Comparison of ENCODE assay signal across 12 cellular contexts in genomic region chr14:74906923-74907620, GRCh38. TPM values are rescaled to one million over a fixed set of nuclear protein-coding genes. Genes with fewer than 3 reads are reported as not detected.
DNase-seq lines count a peak whose midpoint lies in the region; ATAC-seq lines count a peak whose summit lies in the region.
"Had no signal": no experiment of that assay in that cellular context is flagged by ENCODE, and none has a peak within 500 bp of the region (broad histone marks: within the 10 kb centered on the region; RNA-seq: fewer than 3 reads in every experiment).

No MANE protein-coding gene starts in this region.

- H3K36me3 Mint-ChIP-seq in activated CD8-positive, alpha-beta T cell treated with anti-CD3 and anti-CD28 coated beads, Interleukin-2, amount 10 ng/mL, durations not matched to agents 7 days and 5 days (ENCODE audit: low read depth), result peaks cover 24% of the 10 kb centered on the region

- intact Hi-C loops in left colon (cut with DNase I, micrococcal nuclease), result loop anchor here (5.0 kb wide), 1 partner anchor 45 kb away; no protein-coding TSS in a partner anchor

- peak overlapping the region; percentile 57; the same call in 1 of the 2 replicates for H3K27ac ChIP-seq in BLaER1
- H3K27ac ChIP-seq: pancreas had no signal

- DNase-seq in H7 (peak; percentile 76), left colon (peak; percentile 49 to 51), HAP-1 (ENCODE audit: low spot score in 2 of 2) (no peak), SKM-1 treated with dmso at 0.1 percent for 144 hours (lab: John Stamatoyannopoulos, UW; ENCODE audit: unreplicated experiment) (no peak)
- no peak for DNase-seq in activated CD8-positive, alpha-beta T cell treated with anti-CD3 and anti-CD28 coated beads, Interleukin-2, amount 10 ng/mL, durations not matched to agents 7 days and 5 days
- DNase-seq in stimulated activated CD4-positive, alpha-beta T cell treated with anti-CD3 and anti-CD28 coated beads, Interleukin-2, amount 100 ng/mL, for 24 hours, result no peak
- no peak for DNase-seq in activated CD4-positive, CD25-positive, alpha-beta regulatory T cell (lab: John Stamatoyannopoulos, UW)
- DNase-seq: activated CD4-positive, alpha-beta memory T cell treated with anti-CD3 and anti-CD28 coated beads, Interleukin-2, amount 10 ng/mL, durations not matched to agents 7 days and 5 days; cerebellar nuclear complex; MV-4-11; pancreas had no signal

- peak overlapping the region; percentile 75 for H3K4me2 ChIP-seq in BLaER1

- H3K4me1 ChIP-seq in BLaER1, result peaks cover 49% of the 10 kb centered on the region
- no peaks in the 10 kb centered on the region for H3K4me1 ChIP-seq in HAP-1
- H3K4me1 ChIP-seq: pancreas had no signal

- CTCF ChIA-PET in activated CD8-positive, alpha-beta T cell treated with anti-CD3 and anti-CD28 coated beads, Interleukin-2, amount 10 ng/mL, durations not matched to agents 7 days and 5 days (lab: Charles Lee), result interaction anchor here (0.7 to 14.8 kb wide), 14 partner anchors 10 to 194 kb away, joined by 3 to 552 read pairs (median 13); partner anchors contain the start of genes DLST, PROX2 and RPS6KL1

- H3K27me3 Mint-ChIP-seq in activated CD8-positive, alpha-beta T cell treated with anti-CD3 and anti-CD28 coated beads, Interleukin-2, amount 10 ng/mL, durations not matched to agents 7 days and 5 days (ENCODE audit: low read depth), result no peaks in the 10 kb centered on the region
- H3K27me3 Mint-ChIP-seq: activated CD4-positive, alpha-beta memory T cell treated with anti-CD3 and anti-CD28 coated beads, Interleukin-2, amount 10 ng/mL, durations not matched to agents 7 days and 5 days had no signal

- in situ Hi-C loops in HAP-1 (cut with MboI; ENCODE audit: low sequenced_read_pairs), result no loop called here

- H3K9me3 ChIP-seq in BLaER1, result no peaks in the 10 kb centered on the region
- H3K9me3 ChIP-seq in HAP-1, result no peaks in the 10 kb centered on the region
- H3K9me3 ChIP-seq: pancreas had no signal

- POLR2A ChIA-PET in activated CD8-positive, alpha-beta T cell treated with anti-CD3 and anti-CD28 coated beads, Interleukin-2, amount 10 ng/mL, durations not matched to agents 7 days and 5 days (lab: Charles Lee), result interaction anchor here (0.6 to 1.1 kb wide), 2 partner anchors 10 to 46 kb away, joined by 3 to 4 read pairs; no protein-coding TSS in a partner anchor

- no peak for ATAC-seq in activated CD8-positive, alpha-beta T cell treated with anti-CD3 and anti-CD28 coated beads, Interleukin-2, amount 10 ng/mL, durations not matched to agents 7 days and 5 days
- peak; percentile 66 for ATAC-seq in left colon

- H3K27me3 ChIP-seq in BLaER1 (no peaks in the 10 kb centered on the region), H7 (ENCODE audit: control insufficient read depth, insufficient read depth, low read length) (no peaks in the 10 kb centered on the region), HAP-1 (ENCODE audit: low read depth) (no peaks in the 10 kb centered on the region)
- H3K27me3 ChIP-seq: pancreas had no signal

- H3K27ac Mint-ChIP-seq in activated CD8-positive, alpha-beta T cell treated with anti-CD3 and anti-CD28 coated beads, Interleukin-2, amount 10 ng/mL, durations not matched to agents 7 days and 5 days, result peak overlapping the region; percentile 61
- H3K27ac Mint-ChIP-seq: activated CD4-positive, alpha-beta memory T cell treated with anti-CD3 and anti-CD28 coated beads, Interleukin-2, amount 10 ng/mL, durations not matched to agents 7 days and 5 days had no signal

- H3K36me3 ChIP-seq in BLaER1 (peaks cover 42% of the 10 kb centered on the region), H7 (replicated peaks; ENCODE audit: control insufficient read depth, insufficient read depth, low read length) (peaks cover 14% of the 10 kb centered on the region), HAP-1 (replicated peaks) (peaks cover 35% of the 10 kb centered on the region)

- H3K4me3 ChIP-seq in BLaER1 (no peak overlapping the region), H7 (ENCODE audit: insufficient read depth, low read depth, low read length) (no peak overlapping the region), HAP-1 (no peak overlapping the region)
- H3K4me3 ChIP-seq: pancreas had no signal

- peaks cover 36% of the 10 kb centered on the region for H4K20me1 ChIP-seq in BLaER1

- H3K4me3 Mint-ChIP-seq in activated CD8-positive, alpha-beta T cell treated with anti-CD3 and anti-CD28 coated beads, Interleukin-2, amount 10 ng/mL, durations not matched to agents 7 days and 5 days, result no peak overlapping the region
- H3K4me3 Mint-ChIP-seq: activated CD4-positive, alpha-beta memory T cell treated with anti-CD3 and anti-CD28 coated beads, Interleukin-2, amount 10 ng/mL, durations not matched to agents 7 days and 5 days had no signal

- H3K9me3 Mint-ChIP-seq in activated CD8-positive, alpha-beta T cell treated with anti-CD3 and anti-CD28 coated beads, Interleukin-2, amount 10 ng/mL, durations not matched to agents 7 days and 5 days (ENCODE audit: insufficient read depth), result no peaks in the 10 kb centered on the region
- H3K9me3 Mint-ChIP-seq: activated CD4-positive, alpha-beta memory T cell treated with anti-CD3 and anti-CD28 coated beads, Interleukin-2, amount 10 ng/mL, durations not matched to agents 7 days and 5 days had no signal

- peaks cover 12% of the 10 kb centered on the region for H3K4me1 Mint-ChIP-seq in activated CD8-positive, alpha-beta T cell treated with anti-CD3 and anti-CD28 coated beads, Interleukin-2, amount 10 ng/mL, durations not matched to agents 7 days and 5 days (ENCODE audit: low read depth)

- 0 out of 2 replicates have a peak overlapping the region, but pooled peaks have one; percentile 24 for H3K9ac ChIP-seq in BLaER1

RNA-seq across cellular contexts. Expression of gene RPS6KL1, which starts 16.0 kb away (rescaled TPM):
- total RNA-seq in H7 (2014; rRNA removed; shearing (Covaris generic)), result 5.4 and 12.4 TPM in 2 replicates
- total RNA-seq in activated CD8-positive, alpha-beta T cell treated with anti-CD3 and anti-CD28 coated beads, Interleukin-2, amount 10 ng/mL, durations not matched to agents 7 days and 5 days, result 1 to 10 TPM; 4.3 to 5.2 TPM
- 10 to 100 TPM in 1 of 2 donors, 1 to 10 TPM in 1; 9.7 to 13.3 TPM for total RNA-seq in left colon

RNA-seq across cellular contexts. Expression of gene DLST, which starts 25.4 kb away (rescaled TPM):
- 71.0 and 76.7 TPM in 2 replicates for total RNA-seq in H7 (2014; rRNA removed; shearing (Covaris generic))
- 100 to 1,000 TPM; 106 to 108 TPM for total RNA-seq in activated CD8-positive, alpha-beta T cell treated with anti-CD3 and anti-CD28 coated beads, Interleukin-2, amount 10 ng/mL, durations not matched to agents 7 days and 5 days
- total RNA-seq in left colon, result 100 to 1,000 TPM; 139 to 142 TPM

RNA-seq across cellular contexts. Expression of gene PROX2, which starts 31.1 kb away (rescaled TPM):
- total RNA-seq in H7 (2014; rRNA removed; shearing (Covaris generic)), result not detected in 2 replicates
- total RNA-seq in activated CD8-positive, alpha-beta T cell treated with anti-CD3 and anti-CD28 coated beads, Interleukin-2, amount 10 ng/mL, durations not matched to agents 7 days and 5 days, result under 1 TPM; 0.13 to 0.44 TPM
- not detected for total RNA-seq in left colon
- total RNA-seq: activated CD4-positive, alpha-beta memory T cell treated with anti-CD3 and anti-CD28 coated beads, Interleukin-2, amount 10 ng/mL, durations not matched to agents 7 days and 5 days; pancreas had no signal

RNA-seq across cellular contexts. Expression of gene PGF, which starts 48.3 kb away (rescaled TPM):
- total RNA-seq in H7 (2014; rRNA removed; shearing (Covaris generic)), result 4.6 and 6.9 TPM in 2 replicates
- total RNA-seq in activated CD8-positive, alpha-beta T cell treated with anti-CD3 and anti-CD28 coated beads, Interleukin-2, amount 10 ng/mL, durations not matched to agents 7 days and 5 days, result under 1 TPM in 1 of 2 experiments, not detected in 1; 0.21 TPM
- 1 to 10 TPM; 1.3 to 2.9 TPM for total RNA-seq in left colon

Comparison
In these comparisons a context has a peak if more than half of its experiments do, and no peak if none do; other contexts are left out.
1. DNase-seq: peak in H7 (single experiment) and left colon (2 of 2); none in activated CD8-positive, alpha-beta T cell treated with anti-CD3 and anti-CD28 coated beads, Interleukin-2, amount 10 ng/mL, durations not matched to agents 7 days and 5 days (single experiment), stimulated activated CD4-positive, alpha-beta T cell treated with anti-CD3 and anti-CD28 coated beads, Interleukin-2, amount 100 ng/mL, for 24 hours (0 of 2), HAP-1 (0 of 2), SKM-1 treated with dmso at 0.1 percent for 144 hours (single experiment) and activated CD4-positive, CD25-positive, alpha-beta regulatory T cell (0 of 4).